20 cellular contexts compared by ENCODE assay signal in the genomic region with DNA sequence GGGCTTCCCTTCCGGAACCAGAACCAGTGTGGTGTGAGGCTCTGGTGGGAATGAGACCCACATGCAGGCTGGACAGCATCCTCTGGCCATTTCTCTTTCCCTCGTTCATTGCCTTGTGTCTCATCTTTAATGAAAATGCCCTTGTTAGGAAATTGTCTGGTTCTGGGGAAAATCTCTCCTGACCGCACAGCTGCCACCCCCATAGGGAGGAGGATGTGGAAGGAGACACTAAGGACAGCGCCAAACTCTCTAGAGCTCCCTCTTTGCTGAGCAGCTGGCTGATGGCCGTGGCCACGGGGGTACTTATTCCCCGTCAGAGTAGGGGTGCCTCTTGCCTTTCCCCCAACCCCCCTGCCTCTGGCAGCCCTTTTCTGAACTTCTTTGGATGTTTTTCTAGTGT.
A peak's percentile ranks its signal among the peaks of the same experiment; 100 is the strongest.
DNase-seq lines count a peak whose midpoint lies in the region; ATAC-seq, FAIRE-seq and TF ChIP-seq lines count a peak whose summit lies in the region.
"Had no signal": no experiment of that assay in that cellular context is flagged by ENCODE, and none has a peak within 500 bp of the region (broad histone marks: within the 10 kb centered on the region; RNA-seq: fewer than 3 reads in every experiment).

No MANE protein-coding gene starts in this region.

- H2BK15ac ChIP-seq in IMR-90 (ENCODE audit: low read depth, low read length): peak overlapping the region; percentile 85; the same call in 2 of the 3 replicates
- no peak overlapping the region for H2BK15ac ChIP-seq in H1 (ENCODE audit: low read length)

- H3K4me2 ChIP-seq in IMR-90 (ENCODE audit: low read depth, low read length): no peak overlapping the region
- H3K4me2 ChIP-seq in H1 (ENCODE audit: insufficient read depth in 1 of 2, low read depth in 2 of 2, low read length in 2 of 2): no peak overlapping the region

- no peak overlapping the region for H3K9ac ChIP-seq in IMR-90 (ENCODE audit: low read depth, low read length)
- no peak overlapping the region for H3K9ac ChIP-seq in H1 (replicated peaks in 1 of 4; ENCODE audit: extremely low read depth in 1 of 4, low read depth in 3 of 4, low read length in 3 of 4)

- H2AK9ac ChIP-seq in IMR-90 (replicated peaks; ENCODE audit: low read depth, low read length, poor library complexity): no peak overlapping the region

- peak overlapping the region; percentile 81 for H3K4ac ChIP-seq in IMR-90 (ENCODE audit: low read depth, low read length)
- H3K4ac ChIP-seq in H1 (replicated peaks; ENCODE audit: insufficient read length, low read depth, low read length): no peak overlapping the region

- 0 out of 2 replicates have a peak, but pooled peaks cover 2% of the 10 kb centered on the region for H3K23me2 ChIP-seq in H1 (ENCODE audit: low read depth, low read length)

- H2AK5ac ChIP-seq in IMR-90 (ENCODE audit: low read depth, low read length) (peak overlapping the region; percentile 71), H1 (ENCODE audit: low read depth, low read length) (0 out of 2 replicates have a peak overlapping the region, but pooled peaks have one; percentile 48)

- peaks cover 11% of the 10 kb centered on the region for H3K4me1 ChIP-seq in IMR-90 (ENCODE audit: control insufficient read depth, insufficient read depth, low read length)
- H3K4me1 ChIP-seq in H1 (replicated peaks in 1 of 4; ENCODE audit: control insufficient read depth in 3 of 4, insufficient read depth in 4 of 4, low read length in 3 of 4): peaks cover 6 to 19% (median 16%) of the 10 kb centered on the region in 4 experiments; a peak in 6 of 7 replicates
- peaks cover 0 to 56% (median 14%) of the 10 kb centered on the region in 4 donors for H3K4me1 ChIP-seq in tibial nerve

- peaks cover 9% of the 10 kb centered on the region; the same call in 1 of the 2 replicates for H3K9me1 ChIP-seq in IMR-90 (ENCODE audit: insufficient read depth, low read length)

- POLR2A ChIA-PET in IMR-90 (lab: Charles Lee; ENCODE audit: unreplicated experiment): no interaction called here
- POLR2A ChIA-PET in H1 (lab: Charles Lee; ENCODE audit: partially characterized antibody): interaction anchor here (0.6 to 1.4 kb wide), 3 partner anchors 15 to 54 kb away, joined by 3 to 4 read pairs (median 3); no protein-coding TSS in a partner anchor

- no peak overlapping the region for H3K56ac ChIP-seq in IMR-90 (ENCODE audit: extremely low read depth, insufficient read depth, low read length)
- H3K56ac ChIP-seq in H1 (replicated peaks; ENCODE audit: insufficient read length, low read depth, low read length): no peak overlapping the region

- peaks cover 0 to 10% of the 10 kb centered on the region in 2 experiments; a peak in 2 of 4 replicates for H3K79me2 ChIP-seq in H1 (ENCODE audit: control insufficient read depth in 1 of 2, insufficient read depth in 2 of 2, low read length in 2 of 2)

- no peak overlapping the region for H3K18ac ChIP-seq in IMR-90 (ENCODE audit: low read depth, low read length)
- no peak overlapping the region for H3K18ac ChIP-seq in H1 (ENCODE audit: extremely low read depth, low read length)

- TF ChIP-seq POLR2A in IMR-90 (IDR thresholded peaks at IDR 0.05; ENCODE audit: low read depth, low read length): no peak
- no peak for TF ChIP-seq POLR2A in H1 (IDR thresholded peaks at IDR 0.05; ENCODE audit: control extremely low read depth in 1 of 2, low read depth in 2 of 2, low read length in 2 of 2)
- no peak for TF ChIP-seq POLR2A in tibial nerve (IDR thresholded peaks at IDR 0.05)

- WGBS in IMR-90 (ENCODE audit: extremely low coverage in 2 of 2, insufficient read length in 1 of 2), 2 experiments: no CpG with 5 or more reads among the region's 7 CpGs
- WGBS in H1 (ENCODE audit: extremely low coverage in 1 of 2, insufficient coverage in 1 of 2, insufficient read length in 1 of 2, insufficient replicate concordance in 2 of 2, low coverage in 1 of 2, low lambda C conversion rate in 2 of 2, missing lambda C conversion rate in 1 of 2), 2 experiments: 92% methylated on average over 5 of the region's 7 CpGs; no CpG with 5 or more reads in 1 of the 2 experiments
- WGBS in tibial nerve, 2 donors: 54% methylated on average over 7 of the region's 7 CpGs

- in situ Hi-C loops in IMR-90 (cut with MboI; ENCODE audit: low sequenced_read_pairs): no loop called here

- no peak overlapping the region for H2BK5ac ChIP-seq in IMR-90 (ENCODE audit: low read depth, low read length, poor library complexity, severe bottlenecking)
- no peak overlapping the region for H2BK5ac ChIP-seq in H1 (ENCODE audit: low read depth, low read length)

- 0 out of 2 replicates have a peak overlapping the region, but pooled peaks have one; percentile 0 for H2BK12ac ChIP-seq in H1 (ENCODE audit: low read depth, low read length)

- no peaks in the 10 kb centered on the region for H4K20me1 ChIP-seq in IMR-90 (ENCODE audit: insufficient read depth, low read length)
- no peaks in the 10 kb centered on the region for H4K20me1 ChIP-seq in H1 (replicated peaks in 1 of 2; ENCODE audit: control insufficient read depth in 1 of 2, insufficient read depth in 2 of 2, low read length in 2 of 2)

- no peak for TF ChIP-seq CTCF in IMR-90 (conservative IDR thresholded peaks at IDR 0.05; ENCODE audit: low read depth, low read length)
- no peak for TF ChIP-seq CTCF in H1 (IDR thresholded peaks at IDR 0.05; ENCODE audit: control extremely low read depth in 1 of 3, insufficient read depth in 1 of 3, low read depth in 1 of 3, low read length in 3 of 3)
- TF ChIP-seq CTCF in omental fat pad (IDR thresholded peaks at IDR 0.05): no peak
- no peak for TF ChIP-seq CTCF in tibial nerve (IDR thresholded peaks at IDR 0.05)

- H3K27ac ChIP-seq in IMR-90 (ENCODE audit: insufficient read depth, low read length): no peak overlapping the region
- H3K27ac ChIP-seq in H1 (ENCODE audit: low read depth, low read length): no peak overlapping the region
- peak overlapping the region in 3 of 4 donors; percentile 20 to 75 (median 38) for H3K27ac ChIP-seq in tibial nerve
- H3K27ac ChIP-seq: SJSA1 had no signal

- peak overlapping the region; percentile 62; the same call in 1 of the 2 replicates for H4K91ac ChIP-seq in IMR-90 (ENCODE audit: insufficient read depth, low read depth, low read length)
- H4K91ac ChIP-seq in H1 (replicated peaks; ENCODE audit: insufficient read length, low read length): no peak overlapping the region

- no TSS peak for BruUV-seq in IMR-90 (replicated peaks; lab: Mats Ljungman, UMichigan)

- DNase-seq in IMR-90 (no peak), H1 (ENCODE audit: low read depth in 1 of 2, low spot score in 2 of 2) (no peak), omental fat pad (ENCODE audit: low spot score) (no peak), tibial nerve (ENCODE audit: low spot score in 2 of 2) (no peak), NOMO-1 treated with DMSO at 0.1 percent for 48 hours (lab: John Stamatoyannopoulos, UW; ENCODE audit: unreplicated experiment) (no peak), HTR-8/SVneo (ENCODE audit: insufficient read length, low spot score) (no peak), germinal center (ENCODE audit: low spot score) (no peak)
- DNase-seq: activated B cell treated with CpG ODN at 0.5 μM for 24 hours; activated CD8-positive, alpha-beta T cell treated with anti-CD3 and anti-CD28 coated beads, Interleukin-2, amount 10 ng/mL, durations not matched to agents 7 days and 5 days; activated naive CD4-positive, alpha-beta T cell treated with anti-CD3 and anti-CD28 coated beads, Interleukin-2, amount 10 ng/mL, durations not matched to agents 7 days and 5 days; activated T-cell treated with anti-CD3 and anti-CD28 coated beads, Interleukin-2, amount 50 U/mL, for 24 hours; hippocampal formation; NCI-H2227 treated with DMSO at 0.1 percent for 48 hours; NCI-H774; nephron progenitor cell; stimulated activated CD4-positive, alpha-beta T cell treated with anti-CD3 and anti-CD28 coated beads, Interleukin-15, amount 100 ng/mL, for 24 hours had no signal

- H3K23ac ChIP-seq in IMR-90 (ENCODE audit: low read depth, low read length): peak overlapping the region; percentile 63; the same call in 1 of the 2 replicates
- no peak overlapping the region for H3K23ac ChIP-seq in H1 (ENCODE audit: insufficient read length)

- H3K79me1 ChIP-seq in IMR-90 (ENCODE audit: low read depth in 1 of 2, low read length in 2 of 2) (peaks cover 20 to 38% of the 10 kb centered on the region in 2 experiments), H1 (ENCODE audit: low read depth, low read length) (peaks cover 2% of the 10 kb centered on the region; the same call in 1 of the 2 replicates)

- H4K8ac ChIP-seq in IMR-90 (ENCODE audit: low read depth in 2 of 2, low read length in 2 of 2) (peak overlapping the region in 1 of 2 experiments; percentile 62; a peak in 1 of 4 replicates), H1 (ENCODE audit: extremely low read depth, insufficient read depth, low read length) (no peak overlapping the region)

- TF ChIP-seq RAD21 in IMR-90 (IDR thresholded peaks at IDR 0.05; ENCODE audit: low read length): no peak
- no peak for TF ChIP-seq RAD21 in H1 (IDR thresholded peaks at IDR 0.05 in 1 of 2, conservative IDR thresholded peaks at IDR 0.05 in 1 of 2; ENCODE audit: low read depth in 2 of 2, low read length in 2 of 2)

- FAIRE-seq in H1 (lab: Jason Lieb, UNC): no peak
- no peak for FAIRE-seq in HTR-8/SVneo (lab: Jason Lieb, UNC)
- FAIRE-seq: colon, endometrium, islet of Langerhans had no signal

- CTCF ChIA-PET in IMR-90 (lab: Yijun Ruan, JAX) (no interaction called here), H1 (lab: Charles Lee; ENCODE audit: partially characterized antibody) (no interaction called here)

- H2BK120ac ChIP-seq in IMR-90 (ENCODE audit: low read depth, low read length) (peak overlapping the region; percentile 80; the same call in 1 of the 2 replicates), H1 (replicated peaks; ENCODE audit: low read depth, low read length) (no peak overlapping the region)

- no peaks in the 10 kb centered on the region for H3K36me3 ChIP-seq in IMR-90 (ENCODE audit: control insufficient read depth, insufficient read depth, low read length)
- H3K36me3 ChIP-seq in H1 (ENCODE audit: control insufficient read depth in 2 of 4, insufficient read depth in 4 of 4, low read length in 3 of 4): no peaks in the 10 kb centered on the region
- no peaks in the 10 kb centered on the region for H3K36me3 ChIP-seq in tibial nerve
- H3K36me3 ChIP-seq: SJSA1 had no signal

- intact Hi-C loops in IMR-90 (cut with micrococcal nuclease): no loop called here

- H4K5ac ChIP-seq in IMR-90 (ENCODE audit: low read depth, low read length) (no peak overlapping the region; the same call in 1 of the 2 replicates), H1 (ENCODE audit: insufficient read length, low read depth, low read length) (no peak overlapping the region)

- dilution Hi-C loops in IMR-90 (cut with HindIII; ENCODE audit: low sequenced_read_pairs, unreplicated experiment): no loop called here

- H3K4me3 ChIP-seq in IMR-90 (ENCODE audit: insufficient read depth, low read depth, low read length) (no peak overlapping the region), H1 (ENCODE audit: extremely low read depth in 1 of 4, insufficient read depth in 2 of 4, low read depth in 3 of 4, low read length in 4 of 4) (no peak overlapping the region), tibial nerve (no peak overlapping the region)
- H3K4me3 ChIP-seq: SJSA1 had no signal

- TF ChIP-seq EP300 in H1 (IDR thresholded peaks at IDR 0.05; ENCODE audit: borderline replicate concordance in 1 of 2, low read depth in 2 of 2, low read length in 2 of 2) (no peak), tibial nerve (IDR thresholded peaks at IDR 0.05) (no peak)

- H3K14ac ChIP-seq in IMR-90 (replicated peaks; ENCODE audit: low read depth, low read length) (peak overlapping the region; percentile 72), H1 (ENCODE audit: insufficient read length) (no peak overlapping the region)

- H3K27me3 ChIP-seq in IMR-90 (ENCODE audit: control insufficient read depth, insufficient read depth, low read length) (no peaks in the 10 kb centered on the region), H1 (replicated peaks in 1 of 4; ENCODE audit: control insufficient read depth in 3 of 4, extremely low read depth in 1 of 4, insufficient read depth in 3 of 4, low read length in 3 of 4) (no peaks in the 10 kb centered on the region), tibial nerve (no peaks in the 10 kb centered on the region)
- H3K27me3 ChIP-seq: SJSA1 had no signal

- peak overlapping the region; percentile 31 for H2BK20ac ChIP-seq in IMR-90 (ENCODE audit: low read depth, low read length)
- no peak overlapping the region for H2BK20ac ChIP-seq in H1 (ENCODE audit: low read length)

- ATAC-seq in IMR-90 (ENCODE audit: low read depth): peak; percentile 27; the same call in 1 of the 2 replicates
- ATAC-seq in omental fat pad (ENCODE audit: low FRiP score): peak; percentile 10
- ATAC-seq: activated CD8-positive, alpha-beta T cell treated with anti-CD3 and anti-CD28 coated beads, Interleukin-2, amount 10 ng/mL, durations not matched to agents 7 days and 5 days had no signal

- H2AFZ ChIP-seq in IMR-90 (replicated peaks; ENCODE audit: low read length, poor library complexity): peak overlapping the region; percentile 67
- H2AFZ ChIP-seq in H1 (ENCODE audit: low read length): no peak overlapping the region

- H3K9me3 ChIP-seq in IMR-90 (ENCODE audit: control insufficient read depth, insufficient read depth, low read length): no peaks in the 10 kb centered on the region
- H3K9me3 ChIP-seq in H1 (ENCODE audit: insufficient read depth in 2 of 2, low read depth in 1 of 2, low read length in 1 of 2): no peaks in the 10 kb centered on the region
- no peaks in the 10 kb centered on the region for H3K9me3 ChIP-seq in tibial nerve
- H3K9me3 ChIP-seq: SJSA1 had no signal

Comparison
In these comparisons a context has a peak if more than half of its experiments do, and no peak if none do; other contexts are left out.
1. H3K27ac ChIP-seq: peak in tibial nerve (3 of 4); none in IMR-90 (single experiment) and H1 (single experiment).